In genomic region chr9:85925493-85925892, GRCh38 we compare ENCODE assay signal across 7 cellular contexts.
"Had no signal": no experiment of that assay in that cellular context is flagged by ENCODE, and none has a peak within 500 bp of the region (broad histone marks: within the 10 kb centered on the region; RNA-seq: fewer than 3 reads in every experiment).

No MANE protein-coding gene starts in this region.

- H3K27ac ChIP-seq: HL-60, KMS-11 had no signal

- FAIRE-seq: HTR-8/SVneo, K562 had no signal

- ATAC-seq: K562 had no signal

- H3K4me3 ChIP-seq: K562 had no signal

- H3K4me2 ChIP-seq: KMS-11 had no signal

- H3K9ac ChIP-seq: KMS-11 had no signal

- DNase-seq: IMR-90, KBM-7, KG1 had no signal
